ENCODE assay signal across 31 cellular contexts in genomic region chr10:49691588-49691987, GRCh38. TPM values are rescaled to one million over a fixed set of nuclear protein-coding genes. Genes with fewer than 3 reads are reported as not detected.
"Had no signal": no experiment of that assay in that cellular context is flagged by ENCODE, and none has a peak within 500 bp of the region (broad histone marks: within the 10 kb centered on the region; RNA-seq: fewer than 3 reads in every experiment).

No MANE protein-coding gene starts in this region.

- H3K9me3 ChIP-seq: pancreas, prostate gland, testis, thyroid gland, upper lobe of right lung had no signal

- H3K36me3 Mint-ChIP-seq: mesothelial cell of epicardium; neural progenitor cell; stimulated activated naive B cell treated with anti-CD40 and anti-IgM and Interleukin-4, amounts not matched to agents 10 μg/mL and 1 μg/mL and 100 μg/mL, for 72 hours had no signal

- H3K27ac Mint-ChIP-seq: immature natural killer cell; mesothelial cell of epicardium; naive B cell; natural killer cell; nephron progenitor cell; neural progenitor cell; stimulated activated naive B cell treated with anti-CD40 and anti-IgM and Interleukin-4, amounts not matched to agents 10 μg/mL and 1 μg/mL and 100 μg/mL, for 72 hours had no signal

- H3K27me3 ChIP-seq: testis, thyroid gland had no signal

- H3K9me3 Mint-ChIP-seq: mesothelial cell of epicardium had no signal

- H3K4me1 ChIP-seq: left ventricle myocardium inferior, pancreas, prostate gland, sigmoid colon, spleen, stomach, testis, thyroid gland, upper lobe of right lung had no signal

- H3K36me3 ChIP-seq: left ventricle myocardium inferior, neural progenitor cell, pancreas, prostate gland, sigmoid colon, spleen, stomach, thyroid gland, upper lobe of right lung had no signal

- DNase-seq: head of caudate nucleus; hippocampal formation; immature natural killer cell; kidney; left colon; left ventricle myocardium inferior; mesendoderm; naive B cell; natural killer cell; nephron progenitor cell; pancreas; posterior cingulate gyrus; retina; sigmoid colon; small intestine; spleen; stimulated activated CD4-positive, alpha-beta T cell treated with anti-CD3 and anti-CD28 coated beads, Interleukin-4, amount 100 ng/mL, for 24 hours; stimulated activated naive B cell treated with anti-CD40 and anti-IgM and Interleukin-4, amounts not matched to agents 10 μg/mL and 1 μg/mL and 100 μg/mL, for 72 hours; stimulated activated naive CD8-positive, alpha-beta T cell treated with anti-CD3 and anti-CD28 coated beads, Interleukin-15, Interleukin-2, amounts not matched to agents 100 U/mL and 50 U/mL, for 24 hours; stomach; testis; thyroid gland; trophoblast cell; upper lobe of right lung had no signal

- H3K4me3 ChIP-seq: left ventricle myocardium inferior, lung, neural progenitor cell, pancreas, prostate gland, sigmoid colon, spleen, stomach, testis, thyroid gland, upper lobe of right lung had no signal

- H3K27ac ChIP-seq: left ventricle myocardium inferior, neural progenitor cell, pancreas, prostate gland, sigmoid colon, spleen, stomach, testis, thyroid gland, upper lobe of right lung had no signal

- H3K4me3 Mint-ChIP-seq: immature natural killer cell; mesothelial cell of epicardium; naive B cell; natural killer cell; nephron progenitor cell; neural progenitor cell; stimulated activated naive B cell treated with anti-CD40 and anti-IgM and Interleukin-4, amounts not matched to agents 10 μg/mL and 1 μg/mL and 100 μg/mL, for 72 hours had no signal

- H3K4me1 Mint-ChIP-seq: immature natural killer cell; naive B cell; natural killer cell; stimulated activated naive B cell treated with anti-CD40 and anti-IgM and Interleukin-4, amounts not matched to agents 10 μg/mL and 1 μg/mL and 100 μg/mL, for 72 hours had no signal

- ATAC-seq: left colon; pancreas; stimulated activated naive B cell treated with anti-CD40 and anti-IgM and Interleukin-4, amounts not matched to agents 10 μg/mL and 1 μg/mL and 100 μg/mL, for 72 hours; stimulated activated naive CD8-positive, alpha-beta T cell treated with anti-CD3 and anti-CD28 coated beads, Interleukin-15, Interleukin-2, amounts not matched to agents 100 U/mL and 50 U/mL, for 24 hours; upper lobe of right lung had no signal

RNA-seq across cellular contexts. Expression of gene C10orf53, which starts 12.1 kb away (rescaled TPM):
- total RNA-seq: kidney, left colon, left ventricle myocardium inferior, lower leg skin, mesothelial cell of epicardium, mononuclear cell, natural killer cell, omental fat pad, pancreas, sigmoid colon, spleen, stomach, thyroid gland, upper lobe of right lung had no signal
